22 cellular contexts compared by ENCODE assay signal in the genomic region with DNA sequence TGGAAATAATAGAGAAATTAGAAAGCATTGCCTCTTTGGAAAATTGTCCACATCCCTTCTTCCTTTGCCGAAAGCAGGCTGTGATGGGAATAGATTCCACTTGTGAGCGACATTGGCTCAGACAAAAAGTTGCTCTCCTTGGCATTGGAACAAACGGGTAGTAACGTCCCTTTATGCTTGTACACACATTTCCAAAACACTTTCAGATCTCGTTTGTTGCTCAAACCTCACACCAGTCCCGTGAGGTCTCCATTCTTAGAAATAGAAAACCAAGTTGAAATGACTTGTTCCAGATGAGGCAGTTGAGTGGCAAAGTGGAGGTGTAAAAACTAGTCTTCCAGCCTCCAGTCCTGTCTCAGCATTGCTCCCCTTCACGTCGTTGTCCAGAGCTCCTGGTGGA.
A peak's percentile ranks its signal among the peaks of the same experiment; 100 is the strongest.
DNase-seq lines count a peak whose midpoint lies in the region; ATAC-seq and TF ChIP-seq lines count a peak whose summit lies in the region.
"Had no signal": no experiment of that assay in that cellular context is flagged by ENCODE, and none has a peak within 500 bp of the region (broad histone marks: within the 10 kb centered on the region; RNA-seq: fewer than 3 reads in every experiment).

No MANE protein-coding gene starts in this region.

- H2AFZ ChIP-seq in IMR-90 (replicated peaks; ENCODE audit: low read length, poor library complexity) (no peak overlapping the region), hepatocyte (no peak overlapping the region)

- H3K9me3 ChIP-seq in IMR-90 (ENCODE audit: control insufficient read depth, insufficient read depth, low read length) (no peaks in the 10 kb centered on the region), liver (ENCODE audit: control insufficient read depth in 4 of 4, low read length in 3 of 4) (no peaks in the 10 kb centered on the region), stomach (no peaks in the 10 kb centered on the region), hepatocyte (ENCODE audit: low read depth) (no peaks in the 10 kb centered on the region)
- H3K9me3 ChIP-seq: SJSA1 had no signal

- peak overlapping the region in 1 of 2 experiments; percentile 13; a peak in 1 of 4 replicates for H4K8ac ChIP-seq in IMR-90 (ENCODE audit: low read depth in 2 of 2, low read length in 2 of 2)

- H3K4me2 ChIP-seq in IMR-90 (ENCODE audit: low read depth, low read length) (no peak overlapping the region), hepatocyte (no peak overlapping the region)

- no peaks in the 10 kb centered on the region for H3K9me3 Mint-ChIP-seq in dendritic cell treated with granulocyte-macrophage colony-stimulating factor and Interleukin-4, amounts not matched to agents 40 ng/mL and 50 ng/mL, for 4 days
- H3K9me3 Mint-ChIP-seq: activated B cell treated with CpG ODN at 0.5 μM for 24 hours; activated T-helper 1 cell treated with anti-CD3 and anti-CD28 coated beads, Interleukin-12 subunit alpha, Interleukin-12 subunit beta, Interleukin-2, Interleukin-4 antibody, amounts not matched to agents 30 ng/mL and 10 ng/mL and 1 ng/mL, durations not matched to agents 14 hours and 24 hours and 36 hours; mesothelial cell of epicardium; stimulated activated naive CD8-positive, alpha-beta T cell treated with anti-CD3 and anti-CD28 coated beads, Interleukin-15, amount 100 ng/mL, for 72 hours; T-helper 2 cell treated with Interferon-gamma antibody and Interleukin-4, amounts not matched to agents 5 μg/mL and 100 μg/mL, for 36 hours had no signal

- no peak for TF ChIP-seq RAD21 in IMR-90 (IDR thresholded peaks at IDR 0.05; ENCODE audit: low read length)
- peak; percentile 33 to 43 for TF ChIP-seq RAD21 in liver (IDR thresholded peaks at IDR 0.05)

- DNase-seq in IMR-90: no peak
- DNase-seq in stomach: no peak
- DNase-seq in stimulated activated CD4-positive, alpha-beta T cell treated with anti-CD3 and anti-CD28 coated beads, Interleukin-4, amount 100 ng/mL, for 1 hour: no peak
- DNase-seq in hepatocyte (ENCODE audit: low spot score): no peak
- DNase-seq in NOMO-1 (lab: John Stamatoyannopoulos, UW; ENCODE audit: unreplicated experiment in 2 of 2): no peak
- DNase-seq: activated B cell treated with CpG ODN at 0.5 μM for 24 hours; activated CD8-positive, alpha-beta T cell treated with anti-CD3 and anti-CD28 coated beads, Interleukin-2, amount 10 ng/mL, durations not matched to agents 7 days and 5 days; AML-193; kidney; MM.1S; NCI-H1694 treated with DMSO at 0.1 percent for 48 hours; NCI-H446; retina; stimulated activated naive CD8-positive, alpha-beta T cell treated with anti-CD3 and anti-CD28 coated beads, Interleukin-15, amount 100 ng/mL, for 72 hours had no signal

- intact Hi-C loops in IMR-90 (cut with micrococcal nuclease) (no loop called here), stomach (cut with DNase I; ENCODE audit: low total_unique reads) (no loop called here)
- intact Hi-C loops in dendritic cell treated with granulocyte-macrophage colony-stimulating factor and Interleukin-4, amounts not matched to agents 40 ng/mL and 50 ng/mL, for 4 days (cut with micrococcal nuclease): no loop called here

- H3K27me3 ChIP-seq in IMR-90 (ENCODE audit: control insufficient read depth, insufficient read depth, low read length) (no peaks in the 10 kb centered on the region), liver (ENCODE audit: control insufficient read depth in 4 of 4, insufficient read depth in 4 of 4, low read length in 3 of 4) (no peaks in the 10 kb centered on the region), stomach (no peaks in the 10 kb centered on the region), hepatocyte (no peaks in the 10 kb centered on the region)
- H3K27me3 ChIP-seq: SJSA1 had no signal

- no peak for TF ChIP-seq EP300 in stomach (IDR thresholded peaks at IDR 0.05)

- peak overlapping the region; percentile 45 for H3K27ac Mint-ChIP-seq in dendritic cell treated with granulocyte-macrophage colony-stimulating factor and Interleukin-4, amounts not matched to agents 40 ng/mL and 50 ng/mL, for 4 days
- H3K27ac Mint-ChIP-seq: activated B cell treated with CpG ODN at 0.5 μM for 24 hours; activated CD8-positive, alpha-beta T cell treated with anti-CD3 and anti-CD28 coated beads, Interleukin-2, amount 10 ng/mL, durations not matched to agents 7 days and 5 days; activated naive CD8-positive, alpha-beta T cell; activated T-helper 1 cell treated with anti-CD3 and anti-CD28 coated beads, Interleukin-12 subunit alpha, Interleukin-12 subunit beta, Interleukin-2, Interleukin-4 antibody, amounts not matched to agents 30 ng/mL and 10 ng/mL and 1 ng/mL, durations not matched to agents 14 hours and 24 hours and 36 hours; mesothelial cell of epicardium; stimulated activated naive CD8-positive, alpha-beta T cell treated with anti-CD3 and anti-CD28 coated beads, Interleukin-15, amount 100 ng/mL, for 72 hours; T-helper 2 cell treated with Interferon-gamma antibody and Interleukin-4, amounts not matched to agents 5 μg/mL and 100 μg/mL, for 36 hours had no signal

- H2BK20ac ChIP-seq in IMR-90 (ENCODE audit: low read depth, low read length): peak overlapping the region; percentile 53; the same call in 1 of the 2 replicates

- peaks cover 11% of the 10 kb centered on the region for H3K36me3 ChIP-seq in IMR-90 (ENCODE audit: control insufficient read depth, insufficient read depth, low read length)
- no peaks in the 10 kb centered on the region for H3K36me3 ChIP-seq in liver (ENCODE audit: control insufficient read depth in 4 of 4, insufficient read depth in 3 of 4, low read depth in 1 of 4, low read length in 3 of 4)
- peaks cover 0 to 4% (median 4%) of the 10 kb centered on the region in 4 donors for H3K36me3 ChIP-seq in stomach
- no peaks in the 10 kb centered on the region for H3K36me3 ChIP-seq in hepatocyte (replicated peaks; ENCODE audit: insufficient read depth, low read depth)

- H3K4me1 ChIP-seq in IMR-90 (ENCODE audit: control insufficient read depth, insufficient read depth, low read length): peaks cover 24% of the 10 kb centered on the region
- H3K4me1 ChIP-seq in liver (ENCODE audit: control insufficient read depth in 4 of 4, insufficient read depth in 4 of 4, low read length in 3 of 4): peaks cover 7 to 43% (median 35%) of the 10 kb centered on the region in 4 donors
- peaks cover 10 to 90% (median 52%) of the 10 kb centered on the region in 4 donors for H3K4me1 ChIP-seq in stomach
- peaks cover 4% of the 10 kb centered on the region for H3K4me1 ChIP-seq in hepatocyte (ENCODE audit: insufficient read depth)

- H2BK120ac ChIP-seq in IMR-90 (ENCODE audit: low read depth, low read length): peak overlapping the region; percentile 44; the same call in 1 of the 2 replicates

- no peak overlapping the region for H3K4me3 ChIP-seq in IMR-90 (ENCODE audit: insufficient read depth, low read depth, low read length)
- H3K4me3 ChIP-seq in liver (ENCODE audit: low read depth in 1 of 3, low read length in 3 of 3): no peak overlapping the region
- no peak overlapping the region for H3K4me3 ChIP-seq in stomach
- H3K4me3 ChIP-seq in hepatocyte: no peak overlapping the region
- H3K4me3 ChIP-seq: SJSA1 had no signal

- no peaks in the 10 kb centered on the region for H3K27me3 Mint-ChIP-seq in dendritic cell treated with granulocyte-macrophage colony-stimulating factor and Interleukin-4, amounts not matched to agents 40 ng/mL and 50 ng/mL, for 4 days
- H3K27me3 Mint-ChIP-seq: activated B cell treated with CpG ODN at 0.5 μM for 24 hours; activated naive CD8-positive, alpha-beta T cell; stimulated activated naive CD8-positive, alpha-beta T cell treated with anti-CD3 and anti-CD28 coated beads, Interleukin-15, amount 100 ng/mL, for 72 hours had no signal

- dilution Hi-C loops in IMR-90 (cut with HindIII; ENCODE audit: low sequenced_read_pairs, unreplicated experiment): no loop called here

- H4K91ac ChIP-seq in IMR-90 (ENCODE audit: insufficient read depth, low read depth, low read length): no peak overlapping the region

- CTCF ChIA-PET in IMR-90 (lab: Yijun Ruan, JAX): no interaction called here

- peak overlapping the region; percentile 2; the same call in 1 of the 2 replicates for H3K18ac ChIP-seq in IMR-90 (ENCODE audit: low read depth, low read length)

- no peak overlapping the region for H2AK9ac ChIP-seq in IMR-90 (replicated peaks; ENCODE audit: low read depth, low read length, poor library complexity)

- H2BK5ac ChIP-seq in IMR-90 (ENCODE audit: low read depth, low read length, poor library complexity, severe bottlenecking): peak overlapping the region; percentile 10

- H3K14ac ChIP-seq in IMR-90 (replicated peaks; ENCODE audit: low read depth, low read length): no peak overlapping the region

- H3K56ac ChIP-seq in IMR-90 (ENCODE audit: extremely low read depth, insufficient read depth, low read length): no peak overlapping the region

- TF ChIP-seq CTCF in IMR-90 (conservative IDR thresholded peaks at IDR 0.05; ENCODE audit: low read depth, low read length): no peak
- TF ChIP-seq CTCF in liver (IDR thresholded peaks at IDR 0.05; ENCODE audit: low read depth, low read length, missing input control): no peak
- no peak for TF ChIP-seq CTCF in stomach (IDR thresholded peaks at IDR 0.05)
- no peak for TF ChIP-seq CTCF in hepatocyte (IDR thresholded peaks at IDR 0.05; ENCODE audit: poor library complexity)

- in situ Hi-C loops in IMR-90 (cut with MboI; ENCODE audit: low sequenced_read_pairs): no loop called here

- H3K4ac ChIP-seq in IMR-90 (ENCODE audit: low read depth, low read length): peak overlapping the region; percentile 42; the same call in 1 of the 2 replicates

- POLR2A ChIA-PET in IMR-90 (lab: Charles Lee; ENCODE audit: unreplicated experiment): no interaction called here

- H4K20me1 ChIP-seq in IMR-90 (ENCODE audit: insufficient read depth, low read length): peaks cover 40% of the 10 kb centered on the region
- H4K20me1 ChIP-seq in hepatocyte (ENCODE audit: insufficient read depth, poor library complexity, severe bottlenecking): no peaks in the 10 kb centered on the region

- peaks cover 14% of the 10 kb centered on the region for H3K36me3 Mint-ChIP-seq in dendritic cell treated with granulocyte-macrophage colony-stimulating factor and Interleukin-4, amounts not matched to agents 40 ng/mL and 50 ng/mL, for 4 days (ENCODE audit: low read depth)
- H3K36me3 Mint-ChIP-seq: mesothelial cell of epicardium had no signal

- peak overlapping the region; percentile 83 for H3K23ac ChIP-seq in IMR-90 (ENCODE audit: low read depth, low read length)

- no peak overlapping the region for H4K5ac ChIP-seq in IMR-90 (ENCODE audit: low read depth, low read length)

- peaks cover 45 to 71% of the 10 kb centered on the region in 2 experiments for H3K79me1 ChIP-seq in IMR-90 (ENCODE audit: low read depth in 1 of 2, low read length in 2 of 2)

- peaks cover 87% of the 10 kb centered on the region for H3K79me2 ChIP-seq in hepatocyte

- H3K9me2 ChIP-seq in hepatocyte (replicated peaks; ENCODE audit: insufficient read depth): no peaks in the 10 kb centered on the region

- no TSS peak for BruUV-seq in IMR-90 (replicated peaks; lab: Mats Ljungman, UMichigan)

- H3K27ac ChIP-seq in IMR-90 (ENCODE audit: insufficient read depth, low read length): no peak overlapping the region
- H3K27ac ChIP-seq in liver (ENCODE audit: low read depth in 1 of 2, low read length in 2 of 2): peak overlapping the region; percentile 55 to 73
- H3K27ac ChIP-seq in stomach: peak overlapping the region in 4 of 5 donors; percentile 28 to 94 (median 78)
- H3K27ac ChIP-seq in hepatocyte: no peak overlapping the region
- H3K27ac ChIP-seq: SJSA1 had no signal

- ATAC-seq in IMR-90 (ENCODE audit: low read depth): no peak
- ATAC-seq: activated CD8-positive, alpha-beta T cell treated with anti-CD3 and anti-CD28 coated beads, Interleukin-2, amount 10 ng/mL, durations not matched to agents 7 days and 5 days; HCT116; stimulated activated naive CD8-positive, alpha-beta T cell treated with anti-CD3 and anti-CD28 coated beads, Interleukin-15, amount 100 ng/mL, for 72 hours had no signal

- TF ChIP-seq POLR2A in IMR-90 (IDR thresholded peaks at IDR 0.05; ENCODE audit: low read depth, low read length) (no peak), stomach (IDR thresholded peaks at IDR 0.05) (no peak)

- H3K4me1 Mint-ChIP-seq in dendritic cell treated with granulocyte-macrophage colony-stimulating factor and Interleukin-4, amounts not matched to agents 40 ng/mL and 50 ng/mL, for 4 days (ENCODE audit: low read depth): peaks cover 62% of the 10 kb centered on the region

- peak overlapping the region; percentile 54; the same call in 1 of the 2 replicates for H2AK5ac ChIP-seq in IMR-90 (ENCODE audit: low read depth, low read length)

- no CpG with 5 or more reads among the region's 8 CpGs for WGBS in IMR-90 (ENCODE audit: extremely low coverage in 2 of 2, insufficient read length in 1 of 2), 2 experiments
- 34% methylated on average over 8 of the region's 8 CpGs for WGBS in liver
- 66 to 85% (median 76%) methylated on average over 8 of the region's 8 CpGs for whole genome bisulfite sequencing in stomach, 5 donors
- WGBS in hepatocyte (ENCODE audit: low lambda C conversion rate, missing lambda C conversion rate): 78% methylated on average over 8 of the region's 8 CpGs

- peak overlapping the region; percentile 45; the same call in 2 of the 3 replicates for H2BK15ac ChIP-seq in IMR-90 (ENCODE audit: low read depth, low read length)

- no peak overlapping the region for H3K4me3 Mint-ChIP-seq in dendritic cell treated with granulocyte-macrophage colony-stimulating factor and Interleukin-4, amounts not matched to agents 40 ng/mL and 50 ng/mL, for 4 days
- H3K4me3 Mint-ChIP-seq: activated B cell treated with CpG ODN at 0.5 μM for 24 hours; activated CD8-positive, alpha-beta T cell treated with anti-CD3 and anti-CD28 coated beads, Interleukin-2, amount 10 ng/mL, durations not matched to agents 7 days and 5 days; activated naive CD8-positive, alpha-beta T cell; activated T-helper 1 cell treated with anti-CD3 and anti-CD28 coated beads, Interleukin-12 subunit alpha, Interleukin-12 subunit beta, Interleukin-2, Interleukin-4 antibody, amounts not matched to agents 30 ng/mL and 10 ng/mL and 1 ng/mL, durations not matched to agents 14 hours and 24 hours and 36 hours; mesothelial cell of epicardium; stimulated activated naive CD8-positive, alpha-beta T cell treated with anti-CD3 and anti-CD28 coated beads, Interleukin-15, amount 100 ng/mL, for 72 hours; T-helper 2 cell treated with Interferon-gamma antibody and Interleukin-4, amounts not matched to agents 5 μg/mL and 100 μg/mL, for 36 hours had no signal

- H3K9ac ChIP-seq in IMR-90 (ENCODE audit: low read depth, low read length) (no peak overlapping the region), liver (ENCODE audit: low read depth in 1 of 2, low read length in 2 of 2) (peak overlapping the region; percentile 5 to 26)

- H3K9me1 ChIP-seq in IMR-90 (ENCODE audit: insufficient read depth, low read length): peaks cover 38% of the 10 kb centered on the region

Comparison
In these comparisons a context has a peak if more than half of its experiments do, and no peak if none do; other contexts are left out.
1. H3K27ac ChIP-seq: peak in liver (2 of 2) and stomach (4 of 5); none in IMR-90 (single experiment) and hepatocyte (single experiment).